Comparison of ENCODE assay signal across 15 cellular contexts in the genomic region with DNA sequence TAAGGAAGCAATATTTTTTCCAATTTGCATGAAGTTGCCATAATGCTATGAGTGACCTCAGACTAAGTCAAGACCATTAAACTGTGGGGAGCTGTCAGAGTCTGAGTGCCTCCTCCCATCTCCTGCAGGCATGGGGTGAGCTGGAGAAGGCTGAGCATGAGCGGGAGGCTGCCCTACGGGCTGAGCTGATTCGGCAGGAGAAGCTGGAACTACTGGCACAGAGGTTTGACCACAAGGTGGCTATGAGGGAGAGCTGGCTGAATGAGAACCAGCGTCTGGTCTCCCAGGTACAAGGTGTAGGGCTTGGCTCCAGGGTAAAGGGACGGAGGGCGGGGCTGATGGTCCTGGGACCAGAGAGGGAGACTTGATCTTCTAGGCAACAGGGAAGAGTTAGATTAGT. TPM values are rescaled to one million over a fixed set of nuclear protein-coding genes. Genes with fewer than 3 reads are reported as not detected.
DNase-seq lines count a peak whose midpoint lies in the region; ATAC-seq and TF ChIP-seq lines count a peak whose summit lies in the region.
"Had no signal": no experiment of that assay in that cellular context is flagged by ENCODE, and none has a peak within 500 bp of the region (broad histone marks: within the 10 kb centered on the region; RNA-seq: fewer than 3 reads in every experiment).

No MANE protein-coding gene starts in this region.

- H3K27me3 Mint-ChIP-seq in T-helper 17 cell, result peaks cover 25% of the 10 kb centered on the region

- H3K4me3 ChIP-seq in brain microvascular endothelial cell (ENCODE audit: low read depth, low read length), result no peak overlapping the region
- H3K4me3 ChIP-seq: gastrocnemius medialis, GM23248 had no signal

- peaks cover 3% of the 10 kb centered on the region for H3K27me3 ChIP-seq in brain microvascular endothelial cell (replicated peaks)
- H3K27me3 ChIP-seq: gastrocnemius medialis had no signal

- peak; percentile 11 for DNase-seq in EH (ENCODE audit: low read depth)
- peak; percentile 18 for DNase-seq in M059J (ENCODE audit: low read depth)
- no peak for DNase-seq in brain microvascular endothelial cell
- no peak for DNase-seq in left lobe of liver (ENCODE audit: low spot score)
- DNase-seq in GDM1 (lab: John Stamatoyannopoulos, UW), result no peak
- no peak for DNase-seq in NCI-H187 treated with DMSO at 0.1 percent for 48 hours (lab: John Stamatoyannopoulos, UW)
- DNase-seq in superior temporal gyrus (ENCODE audit: extremely low spot score), result no peak
- DNase-seq in T-helper 17 cell, result no peak
- DNase-seq: CD8-positive, alpha-beta T cell; cortex of kidney; gastrocnemius medialis; GM23248; left cardiac atrium; T1000 had no signal

- ATAC-seq in left lobe of liver (peak; percentile 51), T-helper 17 cell (no peak)
- ATAC-seq: CD8-positive, alpha-beta T cell; gastrocnemius medialis; left cardiac atrium had no signal

- H3K27ac Mint-ChIP-seq in T-helper 17 cell, result no peak overlapping the region
- H3K27ac Mint-ChIP-seq: activated naive CD4-positive, alpha-beta T cell treated with anti-CD3 and anti-CD28 coated beads, Interleukin-2, amount 50 U/mL, for 24 hours; CD8-positive, alpha-beta T cell had no signal

- H3K4me1 Mint-ChIP-seq in T-helper 17 cell, result peaks cover 16% of the 10 kb centered on the region
- H3K4me1 Mint-ChIP-seq: activated naive CD4-positive, alpha-beta T cell treated with anti-CD3 and anti-CD28 coated beads, Interleukin-2, amount 50 U/mL, for 24 hours had no signal

- H3K36me3 ChIP-seq in brain microvascular endothelial cell (replicated peaks), result no peaks in the 10 kb centered on the region
- H3K36me3 ChIP-seq: gastrocnemius medialis had no signal

- no peaks in the 10 kb centered on the region for H3K9me3 ChIP-seq in T-helper 17 cell (ENCODE audit: control insufficient read depth, low read length, poor library complexity, severe bottlenecking)
- H3K9me3 ChIP-seq: gastrocnemius medialis had no signal

- no peak overlapping the region for H3K27ac ChIP-seq in brain microvascular endothelial cell
- H3K27ac ChIP-seq: gastrocnemius medialis, GM23248 had no signal

- no peak overlapping the region for H3K4me3 Mint-ChIP-seq in T-helper 17 cell
- H3K4me3 Mint-ChIP-seq: activated naive CD4-positive, alpha-beta T cell treated with anti-CD3 and anti-CD28 coated beads, Interleukin-2, amount 50 U/mL, for 24 hours; CD8-positive, alpha-beta T cell had no signal

- peak; percentile 39 for TF ChIP-seq CTCF in brain microvascular endothelial cell (IDR thresholded peaks at IDR 0.05; ENCODE audit: low read depth, low read length, missing control alignments)

- H3K36me3 Mint-ChIP-seq in T-helper 17 cell (ENCODE audit: low read depth), result peaks cover 7% of the 10 kb centered on the region
- H3K36me3 Mint-ChIP-seq: activated naive CD4-positive, alpha-beta T cell treated with anti-CD3 and anti-CD28 coated beads, Interleukin-2, amount 50 U/mL, for 24 hours; CD8-positive, alpha-beta T cell had no signal

- in situ Hi-C loops in brain microvascular endothelial cell (cut with HindIII; ENCODE audit: low pct_ligation_motif_present, low sequenced_read_pairs), result no loop called here

RNA-seq across cellular contexts. Expression of a gene that starts 35.8 kb away (rescaled TPM):
- total RNA-seq in M059J (2014; rRNA removed; shearing (Covaris generic)), result 0.10 and 0.67 TPM in 2 replicates
- total RNA-seq in left lobe of liver (1.2 TPM), T-helper 17 cell (under 1 TPM; 0.21 to 0.25 TPM)

RNA-seq across cellular contexts. Expression of a gene that starts 37.1 kb away (rescaled TPM):
- 109 and 135 TPM in 2 replicates for total RNA-seq in M059J (2014; rRNA removed; shearing (Covaris generic))
- total RNA-seq in left lobe of liver, result 149 TPM
- 1 to 10 TPM; 7.4 to 9.9 TPM for total RNA-seq in T-helper 17 cell

RNA-seq across cellular contexts. Expression of a gene that starts 58.5 kb away (rescaled TPM):
- total RNA-seq in M059J (2014; rRNA removed; shearing (Covaris generic)), result 15.9 and 19.8 TPM in 2 replicates
- total RNA-seq in left lobe of liver (11.9 TPM), T-helper 17 cell (10 to 100 TPM; 23.5 to 24.6 TPM)

Comparison
In these comparisons a context has a peak if more than half of its experiments do, and no peak if none do; other contexts are left out.
1. DNase-seq: peak in EH (single experiment) and M059J (single experiment); none in brain microvascular endothelial cell (single experiment), left lobe of liver (single experiment), GDM1 (single experiment), NCI-H187 treated with DMSO at 0.1 percent for 48 hours (single experiment), superior temporal gyrus (single experiment) and T-helper 17 cell (0 of 3).
2. RNA of a gene that starts 37.1 kb away (total RNA-seq): 149 TPM in left lobe of liver (single experiment) and 109 to 135 TPM in M059J; 7.4 to 9.9 TPM in T-helper 17 cell; every median in the first group is over 10 times any median in the second.